Comparison of ENCODE assay signal across 8 cellular contexts in the genomic region with DNA sequence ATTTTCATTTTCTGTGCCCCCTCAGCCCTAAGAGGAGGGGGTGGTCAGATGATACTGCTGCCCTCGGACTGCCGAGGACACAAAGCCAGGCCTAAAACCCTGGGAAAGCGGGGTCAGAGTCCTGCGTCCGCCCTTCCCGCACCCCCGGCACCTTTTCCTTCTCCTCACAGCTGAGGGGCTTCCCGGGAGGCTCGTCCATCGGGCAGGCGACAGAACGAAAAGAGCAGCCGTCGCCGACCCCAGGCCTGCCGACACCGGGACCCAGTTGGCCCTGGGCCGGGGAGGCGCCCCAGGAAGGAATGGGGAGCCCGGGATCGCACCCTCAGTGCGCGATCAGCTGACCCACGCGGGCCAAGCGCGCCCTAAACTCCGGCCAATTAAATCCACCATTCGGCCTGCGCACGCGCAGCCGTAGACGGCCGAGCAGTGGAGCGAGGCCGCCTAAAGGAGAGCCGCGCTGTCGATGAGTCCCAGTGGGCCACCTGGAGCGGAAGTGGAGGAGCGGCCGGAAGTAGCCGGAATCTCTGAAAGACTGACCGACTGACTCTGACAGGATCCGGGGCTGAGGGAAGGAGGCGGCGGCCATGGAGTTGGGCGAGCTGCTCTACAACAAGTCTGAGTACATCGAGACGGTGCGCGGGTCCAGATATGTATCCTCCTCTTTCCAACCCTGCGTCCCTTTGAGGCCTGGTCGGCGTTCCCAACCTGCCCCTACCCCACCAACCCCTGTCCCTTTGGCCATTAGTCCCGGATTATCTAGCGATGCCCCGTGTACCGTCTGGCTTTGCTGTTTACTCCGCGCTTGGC. TPM values are rescaled to one million over a fixed set of nuclear protein-coding genes. Genes with fewer than 3 reads are reported as not detected.
DNase-seq lines count a peak whose midpoint lies in the region; ATAC-seq and TF ChIP-seq lines count a peak whose summit lies in the region.

Gene DCTN5 (plus strand): TSS at position 508 of the 807 bp plus-strand sequence. CDS start 77 bp downstream, at position 585.
Gene PALB2 (minus strand): TSS at position 352 of the 807 bp plus-strand sequence. CDS start 153 bp downstream, at position 199.

- peak within 1 kb of the TSS; percentile 93 for H3K27ac Mint-ChIP-seq in activated CD4-positive, alpha-beta T cell treated with anti-CD3 and anti-CD28 coated beads, Interleukin-2, amount 10 ng/mL, durations not matched to agents 24 days and 14 days

- H3K4me3 Mint-ChIP-seq in activated CD4-positive, alpha-beta T cell treated with anti-CD3 and anti-CD28 coated beads, Interleukin-2, amount 10 ng/mL, durations not matched to agents 24 days and 14 days = peak within 1 kb of the TSS; percentile 97

- no peak for TF ChIP-seq CTCF in BE2C (IDR thresholded peaks at IDR 0.05; ENCODE audit: low read depth, low read length)

- H3K27me3 ChIP-seq in BE2C = no peaks in the 10 kb centered on the region

- no peaks in the 10 kb centered on the region for H3K9me3 ChIP-seq in BE2C

- H3K36me3 Mint-ChIP-seq in activated CD4-positive, alpha-beta T cell treated with anti-CD3 and anti-CD28 coated beads, Interleukin-2, amount 10 ng/mL, durations not matched to agents 24 days and 14 days (ENCODE audit: low read depth) = peaks cover 39% of the 10 kb centered on the region

- peak; percentile 95 for DNase-seq in BE2C
- DNase-seq in GM19240 (ENCODE audit: insufficient read length, low spot score) = peak; percentile 84
- DNase-seq in NCI-H526 (lab: John Stamatoyannopoulos, UW) = peak; percentile 85 to 96
- DNase-seq in activated CD4-positive, alpha-beta T cell treated with anti-CD3 and anti-CD28 coated beads, Interleukin-2, amount 10 ng/mL, durations not matched to agents 24 days and 14 days = peak; percentile 97
- peak; percentile 53 for DNase-seq in cortex of kidney (lab: John Stamatoyannopoulos, UW)
- peak; percentile 92 to 94 for DNase-seq in left colon
- DNase-seq in stimulated activated CD4-positive, alpha-beta T cell treated with anti-CD3 and anti-CD28 coated beads, Interleukin-1b, Interleukin-23, amount 100 ng/mL, for 48 hours = peak; percentile 92

- peaks cover 17% of the 10 kb centered on the region for H3K36me3 ChIP-seq in BE2C

- H3K4me1 Mint-ChIP-seq in activated CD4-positive, alpha-beta T cell treated with anti-CD3 and anti-CD28 coated beads, Interleukin-2, amount 10 ng/mL, durations not matched to agents 24 days and 14 days = peaks cover 32% of the 10 kb centered on the region

- H3K9me3 Mint-ChIP-seq in activated CD4-positive, alpha-beta T cell treated with anti-CD3 and anti-CD28 coated beads, Interleukin-2, amount 10 ng/mL, durations not matched to agents 24 days and 14 days = no peaks in the 10 kb centered on the region

- H3K4me3 ChIP-seq in BE2C (ENCODE audit: low read depth, low read length) = peak within 1 kb of the TSS; percentile 100

- no peaks in the 10 kb centered on the region for H3K4me1 ChIP-seq in BE2C

- ATAC-seq in HG03460 (IDR thresholded peaks at IDR 0.05; ENCODE audit: unreplicated experiment) (peak; percentile 96), left colon (peak; percentile 98)

- intact Hi-C loops in activated CD4-positive, alpha-beta T cell treated with anti-CD3 and anti-CD28 coated beads, Interleukin-2, amount 10 ng/mL, durations not matched to agents 24 days and 14 days (cut with micrococcal nuclease) = loop anchor here (1.0 to 2.0 kb wide), 4 partner anchors 29 to 84 kb away; partner anchors contain the start of genes EARS2, NDUFAB1, PLK1 and UBFD1
- intact Hi-C loops in left colon (cut with DNase I, micrococcal nuclease) = no loop called here

- H3K27me3 Mint-ChIP-seq in activated CD4-positive, alpha-beta T cell treated with anti-CD3 and anti-CD28 coated beads, Interleukin-2, amount 10 ng/mL, durations not matched to agents 24 days and 14 days = no peaks in the 10 kb centered on the region

RNA-seq across cellular contexts. Expression of gene DCTN5, which starts in this region (rescaled TPM):
- polyA plus RNA-seq in BE2C (2012; ENCODE audit: insufficient read depth, insufficient read length, low read depth) = 78.9 TPM
- 98.3 and 99.4 TPM in 2 replicates for total RNA-seq in activated CD4-positive, alpha-beta T cell treated with anti-CD3 and anti-CD28 coated beads, Interleukin-2, amount 10 ng/mL, durations not matched to agents 24 days and 14 days
- 10 to 100 TPM; 78.7 to 81.3 TPM for total RNA-seq in left colon

RNA-seq across cellular contexts. Expression of gene PALB2, which starts in this region (rescaled TPM):
- 13.7 TPM for polyA plus RNA-seq in BE2C (2012; ENCODE audit: insufficient read depth, insufficient read length, low read depth)
- 31.2 and 35.7 TPM in 2 replicates for total RNA-seq in activated CD4-positive, alpha-beta T cell treated with anti-CD3 and anti-CD28 coated beads, Interleukin-2, amount 10 ng/mL, durations not matched to agents 24 days and 14 days
- total RNA-seq in left colon = 1 to 10 TPM; 6.8 to 8.9 TPM

Comparison
In these comparisons a context has a peak if more than half of its experiments do, and no peak if none do; other contexts are left out.
1. Peak in every context shown above with its lines: DNase-seq, ATAC-seq and H3K4me3 ChIP-seq.